Comparison of ENCODE assay signal across 8 cellular contexts in genomic region chr14:75661499-75661814, GRCh38. TPM values are rescaled to one million over a fixed set of nuclear protein-coding genes. Genes with fewer than 3 reads are reported as not detected.
A peak's percentile ranks its signal among the peaks of the same experiment; 100 is the strongest.
DNase-seq lines count a peak whose midpoint lies in the region; ATAC-seq and TF ChIP-seq lines count a peak whose summit lies in the region.

No MANE protein-coding gene starts in this region.

- H3K23ac ChIP-seq in mesendoderm (ENCODE audit: low read length) = no peak overlapping the region

- TF ChIP-seq CTCF in brain microvascular endothelial cell (IDR thresholded peaks at IDR 0.05; ENCODE audit: low read depth, low read length, missing control alignments) = no peak

- no CpG with 5 or more reads among the region's 18 CpGs for WGBS in mesendoderm (ENCODE audit: extremely low coverage, insufficient coverage, low lambda C conversion rate)

- peak overlapping the region; percentile 78 for H3K56ac ChIP-seq in mesendoderm (ENCODE audit: low read length)

- no peak overlapping the region for H2BK5ac ChIP-seq in mesendoderm (ENCODE audit: low read length)

- peak overlapping the region; percentile 43 for H3K18ac ChIP-seq in mesendoderm (ENCODE audit: low read length)

- no peak overlapping the region for H2BK15ac ChIP-seq in mesendoderm (replicated peaks; ENCODE audit: low read depth)

- H3K36me3 ChIP-seq in brain microvascular endothelial cell (replicated peaks) = peaks cover 2% of the 10 kb centered on the region
- H3K36me3 ChIP-seq in mesendoderm (ENCODE audit: control insufficient read depth, insufficient read depth, low read length) = no peaks in the 10 kb centered on the region

- H4K8ac ChIP-seq in mesendoderm (ENCODE audit: low read depth, low read length) = no peak overlapping the region

- H3K27me3 ChIP-seq in brain microvascular endothelial cell (replicated peaks) (no peaks in the 10 kb centered on the region), mesendoderm (ENCODE audit: insufficient read depth, low read length, poor library complexity) (no peaks in the 10 kb centered on the region)

- H2BK120ac ChIP-seq in mesendoderm (ENCODE audit: low read depth, low read length) = no peak overlapping the region

- H3K4me3 ChIP-seq in brain microvascular endothelial cell (ENCODE audit: low read depth, low read length) (peak overlapping the region; percentile 86), mesendoderm (ENCODE audit: low read length) (peak overlapping the region; percentile 80)

- ATAC-seq in HG03095 (IDR thresholded peaks at IDR 0.05; ENCODE audit: unreplicated experiment) (no peak), GM21528 (IDR thresholded peaks at IDR 0.05; ENCODE audit: low FRiP score, unreplicated experiment) (no peak)

- peak overlapping the region; percentile 30 for H3K4me2 ChIP-seq in mesendoderm (ENCODE audit: low read length)

- peaks cover 18% of the 10 kb centered on the region for H3K79me2 ChIP-seq in mesendoderm (ENCODE audit: control insufficient read depth, insufficient read depth, low read length)

- peak overlapping the region; percentile 41 for H3K4ac ChIP-seq in mesendoderm (ENCODE audit: low read depth, low read length)

- no peaks in the 10 kb centered on the region for H3K4me1 ChIP-seq in mesendoderm (ENCODE audit: control insufficient read depth, low read depth, low read length)

- in situ Hi-C loops in brain microvascular endothelial cell (cut with HindIII; ENCODE audit: low pct_ligation_motif_present, low sequenced_read_pairs) = no loop called here

- H4K5ac ChIP-seq in mesendoderm (ENCODE audit: low read length) = no peak overlapping the region

- peak overlapping the region; percentile 84 for H3K9ac ChIP-seq in mesendoderm (ENCODE audit: low read length)

- H3K79me1 ChIP-seq in mesendoderm (ENCODE audit: low read length) = peaks cover 13% of the 10 kb centered on the region

- peak; percentile 2 for DNase-seq in stimulated activated CD8-positive, alpha-beta memory T cell treated with anti-CD3 and anti-CD28 coated beads, Interleukin-15, amount 100 ng/mL, for 24 hours (ENCODE audit: low read depth)
- no peak for DNase-seq in stimulated activated CD8-positive, alpha-beta memory T cell treated with anti-CD3 and anti-CD28 coated beads, Interleukin-4, amount 100 ng/mL, for 48 hours
- DNase-seq in brain microvascular endothelial cell (no peak), mesendoderm (no peak)
- DNase-seq in stimulated activated CD4-positive, alpha-beta T cell treated with anti-CD3 and anti-CD28 coated beads, Interleukin-2, amount 100 ng/mL, for 48 hours = no peak
- no peak for DNase-seq in stimulated activated naive CD4-positive, alpha-beta T cell treated with Interleukin-2 at 50 U/mL for 16 hours (lab: John Stamatoyannopoulos, UW)

- no peak overlapping the region for H2AK5ac ChIP-seq in mesendoderm (ENCODE audit: low read length)

- peak overlapping the region; percentile 65 for H3K27ac ChIP-seq in brain microvascular endothelial cell
- peak overlapping the region; percentile 91 for H3K27ac ChIP-seq in mesendoderm (ENCODE audit: low read depth, low read length)

RNA-seq across cellular contexts. Expression of gene TTLL5, which starts 0.4 kb away (rescaled TPM):
- polyA plus RNA-seq in mesendoderm (2013, experiment 1 of 2) = 32.7 TPM
- polyA plus RNA-seq in mesendoderm (2013, experiment 2 of 2) = 34.2 TPM

RNA-seq across cellular contexts. Expression of gene ERG28, which starts 0.8 kb away (rescaled TPM):
- polyA plus RNA-seq in mesendoderm (2013, experiment 1 of 2) = 75.1 TPM
- polyA plus RNA-seq in mesendoderm (2013, experiment 2 of 2) = 73.5 TPM
